ENCODE assay signal across 16 cellular contexts in genomic region chr17:39719966-39720365, GRCh38. TPM values are rescaled to one million over a fixed set of nuclear protein-coding genes. Genes with fewer than 3 reads are reported as not detected.
A peak's percentile ranks its signal among the peaks of the same experiment; 100 is the strongest.
DNase-seq lines count a peak whose midpoint lies in the region; ATAC-seq and TF ChIP-seq lines count a peak whose summit lies in the region.
"Had no signal": no experiment of that assay in that cellular context is flagged by ENCODE, and none has a peak within 500 bp of the region (broad histone marks: within the 10 kb centered on the region; RNA-seq: fewer than 3 reads in every experiment).

No MANE protein-coding gene starts in this region.

- H3K36me3 ChIP-seq in HEK293 (ENCODE audit: control insufficient read depth in 2 of 2, insufficient read depth in 1 of 2, low read length in 2 of 2), result peaks cover 10 to 67% of the 10 kb centered on the region in 2 experiments; a peak in 2 of 3 replicates
- peaks cover 10 to 39% of the 10 kb centered on the region in 2 donors for H3K36me3 ChIP-seq in esophagus (ENCODE audit: control insufficient read depth in 2 of 2, insufficient read depth in 2 of 2, low read length in 1 of 2)
- H3K36me3 ChIP-seq: HAP-1 had no signal

- ATAC-seq in GM21723 (IDR thresholded peaks at IDR 0.05; ENCODE audit: unreplicated experiment), result no peak

- H3K27ac Mint-ChIP-seq in nephron progenitor cell (peak overlapping the region; percentile 66), HFFc6 (no peak overlapping the region)
- H3K27ac Mint-ChIP-seq: CD4-positive, alpha-beta T cell had no signal

- 89% methylated on average over 2 of the region's 2 CpGs for WGBS in esophagus, 2 donors

- H3K36me3 Mint-ChIP-seq in nephron progenitor cell (ENCODE audit: low read depth) (peaks cover 38% of the 10 kb centered on the region), HFFc6 (ENCODE audit: low read depth) (peaks cover 10% of the 10 kb centered on the region; the same call in 1 of the 2 replicates)

- POLR2A ChIA-PET in HEK293 (lab: Yijun Ruan, JAX), result interaction anchor here (2.8 kb wide), 1 partner anchor 10 kb away, joined by 10 read pairs; the partner anchor contains the start of gene MIEN1

- no peaks in the 10 kb centered on the region for H3K4me1 ChIP-seq in HEK293 (ENCODE audit: control insufficient read depth, insufficient read depth, low read length)
- H3K4me1 ChIP-seq in esophagus (ENCODE audit: control insufficient read depth in 2 of 2, insufficient read depth in 2 of 2, low read length in 1 of 2), result peaks cover 9 to 18% of the 10 kb centered on the region in 2 donors
- H3K4me1 ChIP-seq: Caco-2, HAP-1 had no signal

- no peak for TF ChIP-seq CTCF in HEK293 (tag by site-specific recombination; IDR thresholded peaks at IDR 0.05)
- no peak for TF ChIP-seq CTCF in nephron progenitor cell (IDR thresholded peaks at IDR 0.05)
- no peak for TF ChIP-seq CTCF in HFFc6 (IDR thresholded peaks at IDR 0.05)

- peaks cover 19% of the 10 kb centered on the region for H3K4me1 Mint-ChIP-seq in nephron progenitor cell
- H3K4me1 Mint-ChIP-seq in HFFc6 (ENCODE audit: low read depth), result no peaks in the 10 kb centered on the region

- no peak for DNase-seq in nephron progenitor cell
- no peak for DNase-seq in DMS114 treated with DMSO at 0.1 percent for 48 hours (lab: John Stamatoyannopoulos, UW; ENCODE audit: unreplicated experiment)
- DNase-seq in HT-29 (ENCODE audit: low spot score), result no peak
- no peak for DNase-seq in HFFc6
- DNase-seq: ACHN; Caco-2; CD4-positive, alpha-beta T cell; DMS79 treated with DMSO at 0.1 percent for 48 hours; GF-D8; KG1 had no signal

- H3K27me3 Mint-ChIP-seq in nephron progenitor cell (ENCODE audit: low read depth, poor library complexity) (no peaks in the 10 kb centered on the region), HFFc6 (ENCODE audit: insufficient read depth) (peaks cover 4% of the 10 kb centered on the region)
- H3K27me3 Mint-ChIP-seq: CD4-positive, alpha-beta T cell had no signal

- no peaks in the 10 kb centered on the region for H3K27me3 ChIP-seq in esophagus (ENCODE audit: control insufficient read depth in 1 of 2, insufficient read depth in 2 of 2, low read length in 2 of 2)

- H3K4me3 ChIP-seq in HEK293 (ENCODE audit: low read depth, low read length), result no peak overlapping the region
- H3K4me3 ChIP-seq in esophagus (ENCODE audit: low read depth in 1 of 2, low read length in 2 of 2), result no peak overlapping the region
- H3K4me3 ChIP-seq: HAP-1 had no signal

- no peaks in the 10 kb centered on the region for H3K9me3 ChIP-seq in HEK293 (ENCODE audit: control insufficient read depth, insufficient read depth, low read depth, low read length)
- H3K9me3 ChIP-seq in esophagus (ENCODE audit: control insufficient read depth in 2 of 2, insufficient read depth in 1 of 2, low read depth in 1 of 2, low read length in 1 of 2), result no peaks in the 10 kb centered on the region
- H3K9me3 ChIP-seq: Caco-2, HAP-1 had no signal

- H3K4me3 Mint-ChIP-seq in nephron progenitor cell, result no peak overlapping the region
- no peak overlapping the region for H3K4me3 Mint-ChIP-seq in HFFc6
- H3K4me3 Mint-ChIP-seq: CD4-positive, alpha-beta T cell had no signal

- H3K27ac ChIP-seq in HEK293 (ENCODE audit: extremely low read depth, low read depth, low read length) (no peak overlapping the region), esophagus (ENCODE audit: low read depth in 2 of 2, low read length in 1 of 2) (peak overlapping the region; percentile 32 to 35)
- H3K27ac ChIP-seq: C4-2B had no signal

- H3K9me3 Mint-ChIP-seq in nephron progenitor cell, result no peaks in the 10 kb centered on the region
- H3K9me3 Mint-ChIP-seq in HFFc6, result no peaks in the 10 kb centered on the region
- H3K9me3 Mint-ChIP-seq: CD4-positive, alpha-beta T cell had no signal

- CTCF ChIA-PET in HEK293 (lab: Yijun Ruan, JAX), result interaction anchor here (0.6 to 2.2 kb wide), 6 partner anchors 10 to 108 kb away, joined by 3 to 8 read pairs (median 6); partner anchors contain the start of gene PNMT

TF ChIP-seq in HEK293, 187 proteins besides CTCF, POLR2A, EP300 and RAD21:
- TF ChIP-seq, protein P1, sequence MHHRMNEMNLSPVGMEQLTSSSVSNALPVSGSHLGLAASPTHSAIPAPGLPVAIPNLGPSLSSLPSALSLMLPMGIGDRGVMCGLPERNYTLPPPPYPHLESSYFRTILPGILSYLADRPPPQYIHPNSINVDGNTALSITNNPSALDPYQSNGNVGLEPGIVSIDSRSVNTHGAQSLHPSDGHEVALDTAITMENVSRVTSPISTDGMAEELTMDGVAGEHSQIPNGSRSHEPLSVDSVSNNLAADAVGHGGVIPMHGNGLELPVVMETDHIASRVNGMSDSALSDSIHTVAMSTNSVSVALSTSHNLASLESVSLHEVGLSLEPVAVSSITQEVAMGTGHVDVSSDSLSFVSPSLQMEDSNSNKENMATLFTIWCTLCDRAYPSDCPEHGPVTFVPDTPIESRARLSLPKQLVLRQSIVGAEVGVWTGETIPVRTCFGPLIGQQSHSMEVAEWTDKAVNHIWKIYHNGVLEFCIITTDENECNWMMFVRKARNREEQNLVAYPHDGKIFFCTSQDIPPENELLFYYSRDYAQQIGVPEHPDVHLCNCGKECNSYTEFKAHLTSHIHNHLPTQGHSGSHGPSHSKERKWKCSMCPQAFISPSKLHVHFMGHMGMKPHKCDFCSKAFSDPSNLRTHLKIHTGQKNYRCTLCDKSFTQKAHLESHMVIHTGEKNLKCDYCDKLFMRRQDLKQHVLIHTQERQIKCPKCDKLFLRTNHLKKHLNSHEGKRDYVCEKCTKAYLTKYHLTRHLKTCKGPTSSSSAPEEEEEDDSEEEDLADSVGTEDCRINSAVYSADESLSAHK (tag by site-specific recombination; IDR thresholded peaks at IDR 0.05), result no peak
- TF ChIP-seq KLF1 (tag by site-specific recombination; IDR thresholded peaks at IDR 0.05) (0 out of 2 replicates have a peak, but pooled peaks have one; percentile 3), ZBTB7A (tag by site-specific recombination; IDR thresholded peaks at IDR 0.05; ENCODE audit: low read depth) (no peak), ZNF184 (tag by site-specific recombination; IDR thresholded peaks at IDR 0.05) (no peak), ZFHX2 (tag by site-specific recombination; conservative IDR thresholded peaks at IDR 0.05) (peak; percentile 79), GLI2 (tag by site-specific recombination; IDR thresholded peaks at IDR 0.05; ENCODE audit: borderline replicate concordance, low read depth) (no peak), EGR2 (tag by site-specific recombination; IDR thresholded peaks at IDR 0.05; ENCODE audit: low read depth) (peak; percentile 77)

RNA-seq across cellular contexts. Expression of gene MIEN1, which starts 10.4 kb away (rescaled TPM):
- polyA plus RNA-seq in esophagus, result 10 to 100 TPM; 57.5 to 98.6 TPM
- total RNA-seq in HT-29 (2014; rRNA removed; shearing (Covaris generic)), result 118 and 121 TPM in 2 replicates
- 10 to 100 TPM; 56.9 to 70.3 (median 66.0) TPM for total RNA-seq in HFFc6 (2021; fragmentation: NEBNext Ultra II Directional; extraction: Animal tissue kit (Norgen Biotek cat#: 25700))

RNA-seq across cellular contexts. Expression of gene GRB7, which starts 17.8 kb away (rescaled TPM):
- 10 to 100 TPM; 43.7 to 55.0 TPM for polyA plus RNA-seq in esophagus
- total RNA-seq in HT-29 (2014; rRNA removed; shearing (Covaris generic)), result 127 and 142 TPM in 2 replicates
- total RNA-seq in HFFc6 (2021; fragmentation: NEBNext Ultra II Directional; extraction: Animal tissue kit (Norgen Biotek cat#: 25700)), result not detected
- total RNA-seq: CD4-positive, alpha-beta T cell had no signal

RNA-seq across cellular contexts. Expression of gene ERBB2, which starts 20.1 kb away (rescaled TPM):
- 10 to 100 TPM; 68.4 to 98.1 TPM for polyA plus RNA-seq in esophagus
- 91.0 and 110 TPM in 2 replicates for total RNA-seq in HT-29 (2014; rRNA removed; shearing (Covaris generic))
- 10 to 100 TPM; 51.9 to 67.2 (median 61.0) TPM for total RNA-seq in HFFc6 (2021; fragmentation: NEBNext Ultra II Directional; extraction: Animal tissue kit (Norgen Biotek cat#: 25700))

RNA-seq across cellular contexts. Expression of gene PGAP3, which starts 32.1 kb away (rescaled TPM):
- polyA plus RNA-seq in esophagus, result 10 to 100 TPM; 28.8 to 40.0 TPM
- 34.6 and 39.1 TPM in 2 replicates for total RNA-seq in HT-29 (2014; rRNA removed; shearing (Covaris generic))
- 10 to 100 TPM in 5 of 6 experiments, 1 to 10 TPM in 1; 9.9 to 15.5 (median 12.7) TPM for total RNA-seq in HFFc6 (2021; fragmentation: NEBNext Ultra II Directional; extraction: Animal tissue kit (Norgen Biotek cat#: 25700))

RNA-seq across cellular contexts. Expression of gene PNMT, which starts 51.7 kb away (rescaled TPM):
- 1 to 10 TPM; 1.8 to 2.2 TPM for polyA plus RNA-seq in esophagus
- 0.25 and 0.65 TPM in 2 replicates for total RNA-seq in HT-29 (2014; rRNA removed; shearing (Covaris generic))
- total RNA-seq in HFFc6 (2021; fragmentation: NEBNext Ultra II Directional; extraction: Animal tissue kit (Norgen Biotek cat#: 25700)), result under 1 TPM in 1 of 6 experiments, not detected in 5; 0.26 TPM
- total RNA-seq: Caco-2 had no signal
- polyA plus RNA-seq: BJ had no signal

Comparison
In these comparisons a context has a peak if more than half of its experiments do, and no peak if none do; other contexts are left out.
1. RNA of gene GRB7, which starts 17.8 kb away (total RNA-seq): 127 to 142 TPM in HT-29; not detected in HFFc6; every median in the first group is over 100 times any median in the second.